In genomic region chr14:106317593-106317992, GRCh38 we compare ENCODE assay signal across 23 cellular contexts.
"Had no signal": no experiment of that assay in that cellular context is flagged by ENCODE, and none has a peak within 500 bp of the region (broad histone marks: within the 10 kb centered on the region; RNA-seq: fewer than 3 reads in every experiment).

No MANE protein-coding gene starts in this region.

- H3K27ac Mint-ChIP-seq: dendritic cell treated with granulocyte-macrophage colony-stimulating factor and Interleukin-4, amounts not matched to agents 40 ng/mL and 50 ng/mL, for 4 days; effector memory CD8-positive, alpha-beta T cell; endodermal cell; mesothelial cell of epicardium; naive thymus-derived CD4-positive, alpha-beta T cell had no signal

- ATAC-seq: effector memory CD8-positive, alpha-beta T cell; esophagus mucosa; gastrocnemius medialis; heart right ventricle; left cardiac atrium; left lung; left ventricle myocardium superior; naive thymus-derived CD4-positive, alpha-beta T cell had no signal

- H3K4me1 ChIP-seq: esophagus squamous epithelium, gastrocnemius medialis, heart right ventricle, left lung, lower lobe of right lung had no signal

- H3K36me3 ChIP-seq: esophagus squamous epithelium, gastrocnemius medialis, heart right ventricle, left lung, lower lobe of right lung had no signal

- H3K4me1 Mint-ChIP-seq: endodermal cell; mesothelial cell of epicardium; naive thymus-derived CD4-positive, alpha-beta T cell had no signal

- DNase-seq: effector CD8-positive, alpha-beta T cell; effector memory CD8-positive, alpha-beta T cell; endodermal cell; erythroblast; esophagus squamous epithelium; foreskin fibroblast; foreskin melanocyte; gastrocnemius medialis; glutamatergic neuron; head of caudate nucleus; heart right ventricle; hippocampal formation; left cardiac atrium; left lung; left ventricle myocardium superior; lower lobe of right lung; mesenchymal stem cell; naive thymus-derived CD4-positive, alpha-beta T cell had no signal

- H3K27me3 ChIP-seq: esophagus squamous epithelium, gastrocnemius medialis had no signal

- H3K4me3 ChIP-seq: coronary artery, esophagus squamous epithelium, gastrocnemius medialis, heart right ventricle, left lung, lower lobe of right lung had no signal

- H3K9me3 Mint-ChIP-seq: dendritic cell treated with granulocyte-macrophage colony-stimulating factor and Interleukin-4, amounts not matched to agents 40 ng/mL and 50 ng/mL, for 4 days; effector memory CD8-positive, alpha-beta T cell had no signal

- H3K36me3 Mint-ChIP-seq: mesothelial cell of epicardium; naive thymus-derived CD4-positive, alpha-beta T cell had no signal

- H3K4me3 Mint-ChIP-seq: dendritic cell treated with granulocyte-macrophage colony-stimulating factor and Interleukin-4, amounts not matched to agents 40 ng/mL and 50 ng/mL, for 4 days; effector memory CD8-positive, alpha-beta T cell; endodermal cell; mesothelial cell of epicardium; naive thymus-derived CD4-positive, alpha-beta T cell had no signal

- H3K27ac ChIP-seq: coronary artery, epithelial cell of prostate, esophagus squamous epithelium, gastrocnemius medialis, heart right ventricle, left lung, lower lobe of right lung had no signal

- H3K9me3 ChIP-seq: esophagus squamous epithelium, gastrocnemius medialis, heart right ventricle, left lung, lower lobe of right lung had no signal
